In the genomic region with DNA sequence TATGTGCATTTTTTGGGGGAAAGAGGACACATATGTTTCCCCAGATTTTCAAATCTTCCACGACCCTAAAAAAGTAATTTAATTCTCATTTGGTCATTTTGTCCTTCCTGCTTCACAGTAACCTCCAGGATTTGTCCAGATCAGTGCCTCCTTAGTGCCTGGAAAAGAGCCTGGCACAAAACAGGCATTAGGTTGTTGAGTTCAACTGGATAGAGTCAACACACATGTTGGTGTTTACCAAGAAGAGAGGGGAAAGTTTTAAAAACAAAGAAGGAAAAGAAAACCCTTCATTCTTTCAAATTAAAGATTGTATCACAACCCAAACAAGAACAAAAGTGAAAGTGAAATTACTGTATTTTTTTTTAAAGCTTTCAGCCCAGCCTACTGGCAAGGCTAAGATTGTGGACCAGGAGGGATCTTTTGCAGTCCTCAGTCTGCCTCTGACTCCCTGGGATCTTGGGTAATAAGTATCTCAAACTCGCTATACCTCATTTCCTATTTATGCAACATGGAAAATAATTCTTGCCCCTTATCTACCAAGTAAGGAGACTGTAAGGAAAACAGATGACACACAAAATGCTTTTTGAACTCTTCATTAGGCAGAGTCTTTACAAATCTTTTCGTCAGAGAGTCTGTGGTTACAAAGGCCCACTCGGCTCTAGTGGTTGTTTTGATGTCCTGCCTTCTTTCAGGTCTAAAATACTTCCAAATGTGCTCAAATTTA, we compare ENCODE assay signal across 9 cellular contexts. TPM values are rescaled to one million over a fixed set of nuclear protein-coding genes. Genes with fewer than 3 reads are reported as not detected.
DNase-seq lines count a peak whose midpoint lies in the region; ATAC-seq and TF ChIP-seq lines count a peak whose summit lies in the region.
"Had no signal": no experiment of that assay in that cellular context is flagged by ENCODE, and none has a peak within 500 bp of the region (broad histone marks: within the 10 kb centered on the region; RNA-seq: fewer than 3 reads in every experiment).

No MANE protein-coding gene starts in this region.

- peak overlapping the region; percentile 54 for H3K4me3 Mint-ChIP-seq in activated CD4-positive, alpha-beta T cell treated with anti-CD3 and anti-CD28 coated beads, Interleukin-2, amount 10 ng/mL, durations not matched to agents 7 days and 5 days
- H3K4me3 Mint-ChIP-seq in immature natural killer cell = peak overlapping the region; percentile 64 to 82 (median 77)

- no peaks in the 10 kb centered on the region for H3K36me3 ChIP-seq in suprapubic skin
- H3K36me3 ChIP-seq: tibial nerve had no signal

- TF ChIP-seq EP300 in suprapubic skin (IDR thresholded peaks at IDR 0.05) = no peak

- peak; percentile 41 for DNase-seq in activated CD4-positive, alpha-beta T cell treated with anti-CD3 and anti-CD28 coated beads, Interleukin-2, amount 10 ng/mL, durations not matched to agents 7 days and 5 days
- DNase-seq in activated CD4-positive, alpha-beta T cell treated with anti-CD3 and anti-CD28 coated beads, Interleukin-2, amount 50 U/mL, for 48 hours = no peak
- peak; percentile 34 to 46 (median 42) for DNase-seq in immature natural killer cell
- no peak for DNase-seq in suprapubic skin (ENCODE audit: low spot score in 2 of 2)
- DNase-seq in NCI-H1694 treated with DMSO at 0.1 percent for 48 hours (lab: John Stamatoyannopoulos, UW) = no peak
- no peak for DNase-seq in activated gamma-delta T cell (lab: John Stamatoyannopoulos, UW)

- H3K27ac ChIP-seq in suprapubic skin = no peak overlapping the region

- TF ChIP-seq CTCF in WI38 (IDR thresholded peaks at IDR 0.05; ENCODE audit: low read depth, low read length) = no peak
- no peak for TF ChIP-seq CTCF in suprapubic skin (IDR thresholded peaks at IDR 0.05)

- H3K4me1 Mint-ChIP-seq in activated CD4-positive, alpha-beta T cell treated with anti-CD3 and anti-CD28 coated beads, Interleukin-2, amount 10 ng/mL, durations not matched to agents 7 days and 5 days = peaks cover 42% of the 10 kb centered on the region
- H3K4me1 Mint-ChIP-seq in immature natural killer cell = peaks cover 42 to 51% of the 10 kb centered on the region in 2 donors

- no peaks in the 10 kb centered on the region for H3K27me3 ChIP-seq in suprapubic skin
- H3K27me3 ChIP-seq: tibial nerve had no signal

- H3K9me3 ChIP-seq in suprapubic skin = no peaks in the 10 kb centered on the region
- H3K9me3 ChIP-seq: tibial nerve had no signal

- no peaks in the 10 kb centered on the region for H3K9me3 Mint-ChIP-seq in activated CD4-positive, alpha-beta T cell treated with anti-CD3 and anti-CD28 coated beads, Interleukin-2, amount 10 ng/mL, durations not matched to agents 7 days and 5 days
- no peaks in the 10 kb centered on the region for H3K9me3 Mint-ChIP-seq in immature natural killer cell

- peak overlapping the region; percentile 91 for H3K27ac Mint-ChIP-seq in activated CD4-positive, alpha-beta T cell treated with anti-CD3 and anti-CD28 coated beads, Interleukin-2, amount 10 ng/mL, durations not matched to agents 7 days and 5 days
- H3K27ac Mint-ChIP-seq in immature natural killer cell = peak overlapping the region; percentile 67 to 93 (median 84)

- peaks cover 8% of the 10 kb centered on the region for H3K4me1 ChIP-seq in suprapubic skin

- CTCF ChIA-PET in activated CD4-positive, alpha-beta T cell treated with anti-CD3 and anti-CD28 coated beads, Interleukin-2, amount 10 ng/mL, durations not matched to agents 7 days and 5 days (lab: Charles Lee) = no interaction called here

- TF ChIP-seq POLR2A in suprapubic skin (IDR thresholded peaks at IDR 0.05) = no peak

- peak overlapping the region; percentile 35 for H3K4me3 ChIP-seq in WI38 (ENCODE audit: low read depth, low read length)
- H3K4me3 ChIP-seq in suprapubic skin = no peak overlapping the region

- WGBS in suprapubic skin = 39% methylated on average over 4 of the region's 4 CpGs

- ATAC-seq in HG03280 (IDR thresholded peaks at IDR 0.05; ENCODE audit: unreplicated experiment) = peak; percentile 53

- POLR2A ChIA-PET in activated CD4-positive, alpha-beta T cell treated with anti-CD3 and anti-CD28 coated beads, Interleukin-2, amount 10 ng/mL, durations not matched to agents 7 days and 5 days (lab: Charles Lee) = no interaction called here

- H3K36me3 Mint-ChIP-seq in activated CD4-positive, alpha-beta T cell treated with anti-CD3 and anti-CD28 coated beads, Interleukin-2, amount 10 ng/mL, durations not matched to agents 7 days and 5 days (ENCODE audit: low read depth) = peaks cover 2% of the 10 kb centered on the region
- no peaks in the 10 kb centered on the region for H3K36me3 Mint-ChIP-seq in immature natural killer cell

- no peaks in the 10 kb centered on the region for H3K27me3 Mint-ChIP-seq in activated CD4-positive, alpha-beta T cell treated with anti-CD3 and anti-CD28 coated beads, Interleukin-2, amount 10 ng/mL, durations not matched to agents 7 days and 5 days
- H3K27me3 Mint-ChIP-seq in immature natural killer cell (ENCODE audit: low read depth in 3 of 3) = peaks cover 0 to 2% (median 1%) of the 10 kb centered on the region in 3 donors

RNA-seq across cellular contexts. Expression of a gene that starts 57.8 kb away (rescaled TPM):
- 10 to 100 TPM; 15.2 to 17.6 TPM for total RNA-seq in activated CD4-positive, alpha-beta T cell treated with anti-CD3 and anti-CD28 coated beads, Interleukin-2, amount 10 ng/mL, durations not matched to agents 7 days and 5 days
- 10 to 100 TPM; 15.3 to 33.3 (median 27.3) TPM for polyA plus RNA-seq in immature natural killer cell
- 1 to 10 TPM; 4.5 to 9.4 (median 8.2) TPM for total RNA-seq in suprapubic skin

Comparison
In these comparisons a context has a peak if more than half of its experiments do, and no peak if none do; other contexts are left out.
1. DNase-seq: peak in activated CD4-positive, alpha-beta T cell treated with anti-CD3 and anti-CD28 coated beads, Interleukin-2, amount 10 ng/mL, durations not matched to agents 7 days and 5 days (single experiment) and immature natural killer cell (3 of 3); none in activated CD4-positive, alpha-beta T cell treated with anti-CD3 and anti-CD28 coated beads, Interleukin-2, amount 50 U/mL, for 48 hours (0 of 2), suprapubic skin (0 of 2), NCI-H1694 treated with DMSO at 0.1 percent for 48 hours (single experiment) and activated gamma-delta T cell (single experiment).